Comparison of ENCODE assay signal across 12 cellular contexts in the genomic region with DNA sequence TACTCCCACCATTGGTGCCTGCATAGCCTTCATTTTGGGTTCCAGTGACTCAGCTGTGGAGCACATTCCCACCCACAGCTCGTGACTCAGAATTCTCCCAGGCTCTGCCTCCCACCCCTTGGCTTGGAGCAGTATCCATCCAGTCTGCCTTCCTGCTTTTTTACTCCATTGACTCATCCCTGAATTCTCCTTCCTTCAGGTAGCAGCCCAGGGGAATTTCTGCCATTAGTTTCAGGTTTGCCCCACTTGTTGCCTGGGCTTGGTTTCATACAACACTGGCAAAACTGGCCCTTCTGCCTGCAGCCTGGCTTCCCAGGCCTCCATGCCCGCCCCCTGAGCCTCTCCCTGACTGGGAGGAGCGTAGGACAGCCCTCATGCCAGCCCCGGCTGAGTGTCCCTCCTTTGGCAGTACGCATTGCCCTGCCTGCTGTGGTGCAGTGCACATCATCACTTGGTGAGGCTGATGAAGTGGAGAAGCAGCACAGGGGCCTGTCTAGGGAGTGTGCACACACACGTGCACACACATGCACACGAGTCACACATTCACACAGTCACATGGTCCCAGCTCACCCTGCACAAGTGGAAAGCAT. TPM values are rescaled to one million over a fixed set of nuclear protein-coding genes. Genes with fewer than 3 reads are reported as not detected.
DNase-seq lines count a peak whose midpoint lies in the region; ATAC-seq and TF ChIP-seq lines count a peak whose summit lies in the region.
"Had no signal": no experiment of that assay in that cellular context is flagged by ENCODE, and none has a peak within 500 bp of the region (broad histone marks: within the 10 kb centered on the region; RNA-seq: fewer than 3 reads in every experiment).

No MANE protein-coding gene starts in this region.

- H3K9me3 Mint-ChIP-seq in activated CD4-positive, alpha-beta T cell treated with anti-CD3 and anti-CD28 coated beads, Interleukin-2, amount 10 ng/mL, durations not matched to agents 24 days and 14 days, result no peaks in the 10 kb centered on the region
- no peaks in the 10 kb centered on the region for H3K9me3 Mint-ChIP-seq in activated CD8-positive, alpha-beta T cell treated with anti-CD3 and anti-CD28 coated beads for 36 hours
- H3K9me3 Mint-ChIP-seq: activated T-cell treated with anti-CD3 and anti-CD28 coated beads, Interleukin-2, amount 50 U/mL, for 4 hours; T-helper 1 cell treated with Interleukin-12 subunit alpha and Interleukin-12 subunit beta and Interleukin-4 antibody, amounts not matched to agents 30 μg/mL and 1 μg/mL, for 36 hours had no signal

- intact Hi-C loops in activated CD4-positive, alpha-beta T cell treated with anti-CD3 and anti-CD28 coated beads, Interleukin-2, amount 10 ng/mL, durations not matched to agents 24 days and 14 days (cut with micrococcal nuclease), result no loop called here
- intact Hi-C loops in activated CD8-positive, alpha-beta T cell treated with anti-CD3 and anti-CD28 coated beads for 36 hours (cut with micrococcal nuclease), result no loop called here
- intact Hi-C loops in transverse colon (cut with DNase I; ENCODE audit: low total_unique reads) (no loop called here), gastrocnemius medialis (cut with DNase I; ENCODE audit: low total_unique reads) (no loop called here)

- H3K27ac ChIP-seq in transverse colon (no peak overlapping the region), gastrocnemius medialis (no peak overlapping the region)
- H3K27ac ChIP-seq: heart right ventricle had no signal

- TF ChIP-seq EP300 in transverse colon (IDR thresholded peaks at IDR 0.05; ENCODE audit: low read depth), result no peak

- in situ Hi-C loops in transverse colon (cut with MboI; ENCODE audit: low pct_ligation_motif_present in 1 of 4, low pct_unique_long_range_greater_than_20kb in 1 of 4, low sequenced_read_pairs in 3 of 4) (no loop called here), gastrocnemius medialis (cut with MboI; ENCODE audit: low sequenced_read_pairs in 4 of 4) (no loop called here)

- peaks cover 27% of the 10 kb centered on the region for H3K36me3 Mint-ChIP-seq in activated CD4-positive, alpha-beta T cell treated with anti-CD3 and anti-CD28 coated beads, Interleukin-2, amount 10 ng/mL, durations not matched to agents 24 days and 14 days (ENCODE audit: low read depth)
- peaks cover 27% of the 10 kb centered on the region for H3K36me3 Mint-ChIP-seq in activated CD8-positive, alpha-beta T cell treated with anti-CD3 and anti-CD28 coated beads for 36 hours (ENCODE audit: low read depth)

- no peaks in the 10 kb centered on the region for H3K9me3 ChIP-seq in transverse colon
- no peaks in the 10 kb centered on the region for H3K9me3 ChIP-seq in gastrocnemius medialis
- H3K9me3 ChIP-seq: heart right ventricle had no signal

- H3K4me1 ChIP-seq in transverse colon (peaks cover 0 to 31% (median 9%) of the 10 kb centered on the region in 4 donors), gastrocnemius medialis (no peaks in the 10 kb centered on the region)

- peak; percentile 70 for ATAC-seq in activated CD8-positive, alpha-beta T cell treated with anti-CD3 and anti-CD28 coated beads for 36 hours
- no peak for ATAC-seq in HG02885 (IDR thresholded peaks at IDR 0.05; ENCODE audit: poor library complexity, unreplicated experiment)
- no peak for ATAC-seq in gastrocnemius medialis
- ATAC-seq: activated T-cell treated with anti-CD3 and anti-CD28 coated beads, Interleukin-2, amount 50 U/mL, for 4 hours; heart right ventricle had no signal

- TF ChIP-seq CTCF in activated CD8-positive, alpha-beta T cell treated with anti-CD3 and anti-CD28 coated beads for 36 hours (IDR thresholded peaks at IDR 0.05), result no peak
- TF ChIP-seq CTCF in transverse colon (IDR thresholded peaks at IDR 0.05), result no peak
- TF ChIP-seq CTCF in gastrocnemius medialis (IDR thresholded peaks at IDR 0.05 in 4 of 5, conservative IDR thresholded peaks at IDR 0.05 in 1 of 5), result no peak

- CTCF ChIA-PET in activated CD8-positive, alpha-beta T cell treated with anti-CD3 and anti-CD28 coated beads for 36 hours (lab: Charles Lee), result interaction anchor here (1.9 kb wide), 1 partner anchor 23 kb away, joined by 12 read pairs; no protein-coding TSS in a partner anchor

- H3K27me3 ChIP-seq in transverse colon (no peaks in the 10 kb centered on the region), gastrocnemius medialis (no peaks in the 10 kb centered on the region)

- H3K4me1 Mint-ChIP-seq in activated CD4-positive, alpha-beta T cell treated with anti-CD3 and anti-CD28 coated beads, Interleukin-2, amount 10 ng/mL, durations not matched to agents 24 days and 14 days, result peaks cover 19% of the 10 kb centered on the region
- H3K4me1 Mint-ChIP-seq in activated CD8-positive, alpha-beta T cell treated with anti-CD3 and anti-CD28 coated beads for 36 hours (ENCODE audit: low read depth), result peaks cover 4% of the 10 kb centered on the region

- no peaks in the 10 kb centered on the region for H3K27me3 Mint-ChIP-seq in activated CD4-positive, alpha-beta T cell treated with anti-CD3 and anti-CD28 coated beads, Interleukin-2, amount 10 ng/mL, durations not matched to agents 24 days and 14 days
- H3K27me3 Mint-ChIP-seq in activated CD8-positive, alpha-beta T cell treated with anti-CD3 and anti-CD28 coated beads for 36 hours, result no peaks in the 10 kb centered on the region

- WGBS in transverse colon (ENCODE audit: low coverage in 1 of 2), 2 donors, result 74 to 80% methylated on average over 1 to 7 of the region's 7 CpGs

- TF ChIP-seq POLR2A in transverse colon (IDR thresholded peaks at IDR 0.05) (peak; percentile 46), gastrocnemius medialis (IDR thresholded peaks at IDR 0.05) (no peak)

- DNase-seq in activated CD4-positive, alpha-beta T cell treated with anti-CD3 and anti-CD28 coated beads, Interleukin-2, amount 10 ng/mL, durations not matched to agents 24 days and 14 days, result no peak
- no peak for DNase-seq in activated CD4-positive, alpha-beta T cell treated with anti-CD3 and anti-CD28 coated beads for 1 hour
- DNase-seq in activated CD8-positive, alpha-beta T cell treated with anti-CD3 and anti-CD28 coated beads for 36 hours, result no peak
- peak; percentile 81 for DNase-seq in islet precursor cell
- peak; percentile 47 for DNase-seq in transverse colon
- no peak for DNase-seq in NCI-H1048 (lab: John Stamatoyannopoulos, UW)
- DNase-seq in gastrocnemius medialis, result no peak
- DNase-seq: activated T-cell treated with anti-CD3 and anti-CD28 coated beads, Interleukin-2, amount 50 U/mL, for 4 hours; heart right ventricle had no signal

- POLR2A ChIA-PET in activated CD8-positive, alpha-beta T cell treated with anti-CD3 and anti-CD28 coated beads for 36 hours (lab: Charles Lee), result no interaction called here

- no peak overlapping the region for H3K4me3 ChIP-seq in transverse colon
- no peak overlapping the region for H3K4me3 ChIP-seq in gastrocnemius medialis
- H3K4me3 ChIP-seq: heart right ventricle had no signal

- H3K36me3 ChIP-seq in transverse colon (no peaks in the 10 kb centered on the region), gastrocnemius medialis (no peaks in the 10 kb centered on the region)

- peak overlapping the region; percentile 60 for H3K27ac Mint-ChIP-seq in activated CD4-positive, alpha-beta T cell treated with anti-CD3 and anti-CD28 coated beads, Interleukin-2, amount 10 ng/mL, durations not matched to agents 24 days and 14 days
- no peak overlapping the region for H3K27ac Mint-ChIP-seq in activated CD8-positive, alpha-beta T cell treated with anti-CD3 and anti-CD28 coated beads for 36 hours
- H3K27ac Mint-ChIP-seq: T-helper 1 cell treated with Interleukin-12 subunit alpha and Interleukin-12 subunit beta and Interleukin-4 antibody, amounts not matched to agents 30 μg/mL and 1 μg/mL, for 36 hours had no signal

- no peak overlapping the region for H3K4me3 Mint-ChIP-seq in activated CD4-positive, alpha-beta T cell treated with anti-CD3 and anti-CD28 coated beads, Interleukin-2, amount 10 ng/mL, durations not matched to agents 24 days and 14 days
- H3K4me3 Mint-ChIP-seq in activated CD8-positive, alpha-beta T cell treated with anti-CD3 and anti-CD28 coated beads for 36 hours, result no peak overlapping the region
- H3K4me3 Mint-ChIP-seq: activated T-cell treated with anti-CD3 and anti-CD28 coated beads, Interleukin-2, amount 50 U/mL, for 4 hours; T-helper 1 cell treated with Interleukin-12 subunit alpha and Interleukin-12 subunit beta and Interleukin-4 antibody, amounts not matched to agents 30 μg/mL and 1 μg/mL, for 36 hours had no signal

RNA-seq across cellular contexts. Expression of gene SNX10, which starts 55.0 kb away (rescaled TPM):
- total RNA-seq in activated CD4-positive, alpha-beta T cell treated with anti-CD3 and anti-CD28 coated beads, Interleukin-2, amount 10 ng/mL, durations not matched to agents 24 days and 14 days, result 40.1 and 42.1 TPM in 2 replicates
- total RNA-seq in activated CD8-positive, alpha-beta T cell treated with anti-CD3 and anti-CD28 coated beads for 36 hours, result 10 to 100 TPM; 47.8 to 51.1 TPM
- total RNA-seq in transverse colon (1 to 10 TPM in 3 of 4 donors, not detected in 1; 1.5 to 5.9 (median 3.1) TPM), gastrocnemius medialis (1 to 10 TPM in 3 of 4 donors, not detected in 1; 1.2 to 1.9 (median 1.3) TPM)
- total RNA-seq: myocyte had no signal

Comparison
In these comparisons a context has a peak if more than half of its experiments do, and no peak if none do; other contexts are left out.
1. DNase-seq: peak in islet precursor cell (single experiment) and transverse colon (single experiment); none in activated CD4-positive, alpha-beta T cell treated with anti-CD3 and anti-CD28 coated beads, Interleukin-2, amount 10 ng/mL, durations not matched to agents 24 days and 14 days (single experiment), activated CD4-positive, alpha-beta T cell treated with anti-CD3 and anti-CD28 coated beads for 1 hour (single experiment), activated CD8-positive, alpha-beta T cell treated with anti-CD3 and anti-CD28 coated beads for 36 hours (single experiment), NCI-H1048 (single experiment) and gastrocnemius medialis (0 of 2).